ENCODE assay signal across 11 cellular contexts in genomic region chr1:166133276-166133841, GRCh38. TPM values are rescaled to one million over a fixed set of nuclear protein-coding genes. Genes with fewer than 3 reads are reported as not detected.
DNase-seq lines count a peak whose midpoint lies in the region; ATAC-seq, FAIRE-seq and TF ChIP-seq lines count a peak whose summit lies in the region.
"Had no signal": no experiment of that assay in that cellular context is flagged by ENCODE, and none has a peak within 500 bp of the region (broad histone marks: within the 10 kb centered on the region; RNA-seq: fewer than 3 reads in every experiment).

No MANE protein-coding gene starts in this region.

- H3K27me3 ChIP-seq in GM23338 (ENCODE audit: insufficient read depth): no peaks in the 10 kb centered on the region
- H3K27me3 ChIP-seq: tibial nerve had no signal

- H3K4me3 Mint-ChIP-seq in CD14-positive monocyte (no peak overlapping the region), GM23338 (no peak overlapping the region)
- H3K4me3 Mint-ChIP-seq in activated T-cell treated with anti-CD3 and anti-CD28 coated beads, Interleukin-2, amount 50 U/mL, for 72 hours: no peak overlapping the region

- H3K4me2 ChIP-seq in GM23338: no peak overlapping the region

- no peak overlapping the region for H3K4me3 ChIP-seq in GM23338
- H3K4me3 ChIP-seq: tibial nerve had no signal

- H3K36me3 Mint-ChIP-seq in CD14-positive monocyte (no peaks in the 10 kb centered on the region), GM23338 (ENCODE audit: low read depth) (no peaks in the 10 kb centered on the region)
- no peaks in the 10 kb centered on the region for H3K36me3 Mint-ChIP-seq in activated T-cell treated with anti-CD3 and anti-CD28 coated beads, Interleukin-2, amount 50 U/mL, for 72 hours (ENCODE audit: insufficient read depth in 2 of 2)

- H3K9me3 Mint-ChIP-seq in CD14-positive monocyte (peaks cover 0 to 6% (median 2%) of the 10 kb centered on the region in 7 donors), GM23338 (no peaks in the 10 kb centered on the region)
- no peaks in the 10 kb centered on the region for H3K9me3 Mint-ChIP-seq in activated T-cell treated with anti-CD3 and anti-CD28 coated beads, Interleukin-2, amount 50 U/mL, for 72 hours

- DNase-seq in CD14-positive monocyte (ENCODE audit: low spot score) (no peak), GM23338 (ENCODE audit: low spot score) (peak; percentile 52), iPS-NIHi11 (ENCODE audit: low spot score) (peak; percentile 33), NCI-H69 (lab: John Stamatoyannopoulos, UW) (no peak), HuH-7 (ENCODE audit: low spot score) (no peak), COLO668 (lab: John Stamatoyannopoulos, UW; ENCODE audit: unreplicated experiment) (no peak)
- DNase-seq in activated T-cell treated with anti-CD3 and anti-CD28 coated beads, Interleukin-2, amount 50 U/mL, for 72 hours: no peak
- DNase-seq: GOT3; stimulated activated CD4-positive, alpha-beta T cell treated with anti-CD3 and anti-CD28 coated beads, Interleukin-12 subunit alpha, Interleukin-12 subunit beta, amount 100 ng/mL, for 4 hours had no signal

- H3K4me1 Mint-ChIP-seq in CD14-positive monocyte (no peaks in the 10 kb centered on the region), GM23338 (peaks cover 4% of the 10 kb centered on the region; the same call in 2 of the 3 replicates)
- no peaks in the 10 kb centered on the region for H3K4me1 Mint-ChIP-seq in activated T-cell treated with anti-CD3 and anti-CD28 coated beads, Interleukin-2, amount 50 U/mL, for 72 hours (ENCODE audit: low read depth)

- peak; percentile 39 for TF ChIP-seq CTCF in CD14-positive monocyte (IDR thresholded peaks at IDR 0.05)
- TF ChIP-seq CTCF in GM23338 (conservative IDR thresholded peaks at IDR 0.05; ENCODE audit: low read depth in 2 of 2): peak; percentile 73 to 74

- H3K27ac Mint-ChIP-seq in CD14-positive monocyte (peak overlapping the region in 1 of 7 donors; percentile 17), GM23338 (no peak overlapping the region)
- H3K27ac Mint-ChIP-seq in activated T-cell treated with anti-CD3 and anti-CD28 coated beads, Interleukin-2, amount 50 U/mL, for 72 hours: no peak overlapping the region

- H3K27me3 Mint-ChIP-seq in CD14-positive monocyte (ENCODE audit: low read depth in 3 of 3) (peaks cover 2 to 7% (median 4%) of the 10 kb centered on the region in 3 donors), GM23338 (ENCODE audit: insufficient read depth, low read depth, poor library complexity) (peaks cover 5% of the 10 kb centered on the region)
- peaks cover 14% of the 10 kb centered on the region for H3K27me3 Mint-ChIP-seq in activated T-cell treated with anti-CD3 and anti-CD28 coated beads, Interleukin-2, amount 50 U/mL, for 72 hours (ENCODE audit: low read depth)

- H4K20me1 ChIP-seq in GM23338 (replicated peaks; ENCODE audit: insufficient read depth): no peaks in the 10 kb centered on the region

- no peak overlapping the region for H3K27ac ChIP-seq in GM23338 (ENCODE audit: low read depth)
- H3K27ac ChIP-seq: tibial nerve had no signal

- intact Hi-C loops in CD14-positive monocyte (cut with micrococcal nuclease): no loop called here

- no peak for ATAC-seq in GM23338
- ATAC-seq in activated T-cell treated with anti-CD3 and anti-CD28 coated beads, Interleukin-2, amount 50 U/mL, for 72 hours (replicated peaks in 1 of 2): no peak

- H3K36me3 ChIP-seq in GM23338 (ENCODE audit: insufficient read depth): no peaks in the 10 kb centered on the region

- no peaks in the 10 kb centered on the region for H3K9me2 ChIP-seq in GM23338 (ENCODE audit: insufficient read depth)

- no peaks in the 10 kb centered on the region for H3K79me2 ChIP-seq in GM23338 (replicated peaks; ENCODE audit: insufficient read depth)

- FAIRE-seq in TTC549 (lab: Jason Lieb, UNC): peak; percentile 89

- no peaks in the 10 kb centered on the region for H3F3A ChIP-seq in GM23338 (replicated peaks; ENCODE audit: low read depth)

- H2AFZ ChIP-seq in GM23338: no peak overlapping the region

- H3K4me1 ChIP-seq in GM23338 (ENCODE audit: insufficient read depth): no peaks in the 10 kb centered on the region
- H3K4me1 ChIP-seq: tibial nerve had no signal

TF ChIP-seq in GM23338, 12 proteins besides CTCF, POLR2A, EP300 and RAD21 (continues in another document):
- TF ChIP-seq CREB1 (CRISPR knock-in tag; IDR thresholded peaks at IDR 0.05; ENCODE audit: low read depth): no peak
- TF ChIP-seq, protein P1, sequence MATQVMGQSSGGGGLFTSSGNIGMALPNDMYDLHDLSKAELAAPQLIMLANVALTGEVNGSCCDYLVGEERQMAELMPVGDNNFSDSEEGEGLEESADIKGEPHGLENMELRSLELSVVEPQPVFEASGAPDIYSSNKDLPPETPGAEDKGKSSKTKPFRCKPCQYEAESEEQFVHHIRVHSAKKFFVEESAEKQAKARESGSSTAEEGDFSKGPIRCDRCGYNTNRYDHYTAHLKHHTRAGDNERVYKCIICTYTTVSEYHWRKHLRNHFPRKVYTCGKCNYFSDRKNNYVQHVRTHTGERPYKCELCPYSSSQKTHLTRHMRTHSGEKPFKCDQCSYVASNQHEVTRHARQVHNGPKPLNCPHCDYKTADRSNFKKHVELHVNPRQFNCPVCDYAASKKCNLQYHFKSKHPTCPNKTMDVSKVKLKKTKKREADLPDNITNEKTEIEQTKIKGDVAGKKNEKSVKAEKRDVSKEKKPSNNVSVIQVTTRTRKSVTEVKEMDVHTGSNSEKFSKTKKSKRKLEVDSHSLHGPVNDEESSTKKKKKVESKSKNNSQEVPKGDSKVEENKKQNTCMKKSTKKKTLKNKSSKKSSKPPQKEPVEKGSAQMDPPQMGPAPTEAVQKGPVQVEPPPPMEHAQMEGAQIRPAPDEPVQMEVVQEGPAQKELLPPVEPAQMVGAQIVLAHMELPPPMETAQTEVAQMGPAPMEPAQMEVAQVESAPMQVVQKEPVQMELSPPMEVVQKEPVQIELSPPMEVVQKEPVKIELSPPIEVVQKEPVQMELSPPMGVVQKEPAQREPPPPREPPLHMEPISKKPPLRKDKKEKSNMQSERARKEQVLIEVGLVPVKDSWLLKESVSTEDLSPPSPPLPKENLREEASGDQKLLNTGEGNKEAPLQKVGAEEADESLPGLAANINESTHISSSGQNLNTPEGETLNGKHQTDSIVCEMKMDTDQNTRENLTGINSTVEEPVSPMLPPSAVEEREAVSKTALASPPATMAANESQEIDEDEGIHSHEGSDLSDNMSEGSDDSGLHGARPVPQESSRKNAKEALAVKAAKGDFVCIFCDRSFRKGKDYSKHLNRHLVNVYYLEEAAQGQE (IDR thresholded peaks at IDR 0.05; ENCODE audit: unreplicated experiment): no peak

RNA-seq across cellular contexts. Expression of gene FAM78B, which starts 33.4 kb away (rescaled TPM):
- polyA plus RNA-seq in CD14-positive monocyte (not detected), GM23338 (2016; fragmentation: Nextera tagmentation; extraction: Ambion mirVana) (0.73 and 1.6 TPM in 2 replicates)
- total RNA-seq in GM23338 (2014; rRNA removed; shearing (Covaris generic)): 4.6 and 5.8 TPM in 2 replicates
- under 1 TPM; 0.79 to 0.90 TPM for total RNA-seq in activated T-cell treated with anti-CD3 and anti-CD28 coated beads, Interleukin-2, amount 50 U/mL, for 72 hours

Comparison
In these comparisons a context has a peak if more than half of its experiments do, and no peak if none do; other contexts are left out.
1. DNase-seq: peak in GM23338 (single experiment) and iPS-NIHi11 (single experiment); none in CD14-positive monocyte (single experiment), NCI-H69 (single experiment), activated T-cell treated with anti-CD3 and anti-CD28 coated beads, Interleukin-2, amount 50 U/mL, for 72 hours (0 of 2), HuH-7 (single experiment) and COLO668 (single experiment).